In the genomic region with DNA sequence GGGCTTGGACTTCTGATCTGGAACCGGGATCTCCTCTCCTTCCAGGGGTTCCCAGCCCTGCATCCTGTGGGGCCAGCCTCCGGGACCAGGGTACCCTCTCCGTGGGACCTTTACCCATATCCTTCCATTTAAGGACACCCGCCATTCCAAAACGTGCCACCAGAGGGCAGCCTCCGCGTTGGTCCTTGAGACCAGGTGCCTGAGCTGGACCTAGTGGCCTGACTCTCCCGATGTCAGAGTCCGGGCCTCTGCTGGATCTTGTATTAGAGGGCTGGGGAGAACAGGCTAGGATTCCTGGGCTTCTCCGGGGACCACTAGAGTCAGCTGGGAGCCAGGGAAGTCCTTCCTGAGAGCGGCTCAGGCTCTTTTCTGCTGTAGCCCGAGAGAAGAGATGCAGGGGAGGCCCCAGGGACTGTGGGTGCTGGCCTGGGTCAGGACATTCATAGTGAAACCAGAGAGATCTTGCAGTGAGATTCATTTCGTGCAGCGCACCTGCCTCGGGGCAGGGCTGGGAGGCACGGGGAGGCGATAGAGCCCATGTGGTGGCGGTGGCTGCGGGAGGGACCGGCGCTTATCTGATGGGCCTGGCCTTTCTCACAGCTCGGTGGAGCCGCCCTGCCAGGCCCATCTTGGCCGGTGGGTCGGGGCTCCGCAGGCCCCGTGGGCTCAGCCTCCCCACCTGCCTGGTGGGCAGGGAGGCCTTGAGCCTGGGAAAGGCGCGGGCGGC, we compare ENCODE assay signal across 9 cellular contexts. TPM values are rescaled to one million over a fixed set of nuclear protein-coding genes. Genes with fewer than 3 reads are reported as not detected.
DNase-seq lines count a peak whose midpoint lies in the region; ATAC-seq and TF ChIP-seq lines count a peak whose summit lies in the region.
"Had no signal": no experiment of that assay in that cellular context is flagged by ENCODE, and none has a peak within 500 bp of the region (broad histone marks: within the 10 kb centered on the region; RNA-seq: fewer than 3 reads in every experiment).

No MANE protein-coding gene starts in this region.

- H3K27ac ChIP-seq in C4-2B = no peak overlapping the region

- H3K27me3 Mint-ChIP-seq in mesothelial cell of epicardium (ENCODE audit: low read depth) = peaks cover 16% of the 10 kb centered on the region

- H3K4me1 Mint-ChIP-seq in mesothelial cell of epicardium = no peaks in the 10 kb centered on the region

- ATAC-seq in GM18907 (IDR thresholded peaks at IDR 0.05; ENCODE audit: unreplicated experiment) (peak; percentile 95), HG03139 (IDR thresholded peaks at IDR 0.05; ENCODE audit: unreplicated experiment) (peak; percentile 74)

- no peaks in the 10 kb centered on the region for H3K36me3 Mint-ChIP-seq in mesothelial cell of epicardium

- H3K27ac Mint-ChIP-seq in mesothelial cell of epicardium = no peak overlapping the region

- H3K4me3 Mint-ChIP-seq in mesothelial cell of epicardium = no peak overlapping the region

- TF ChIP-seq CTCF in C4-2B (conservative IDR thresholded peaks at IDR 0.05) = peak; percentile 96
- peak; percentile 90 for TF ChIP-seq CTCF in mesothelial cell of epicardium (IDR thresholded peaks at IDR 0.05; ENCODE audit: unreplicated experiment)

- DNase-seq in NCI-H345 treated with DMSO at 0.1 percent for 48 hours (lab: John Stamatoyannopoulos, UW; ENCODE audit: unreplicated experiment) = peak; percentile 78
- peak; percentile 89 to 90 for DNase-seq in activated CD4-positive, alpha-beta T cell treated with anti-CD3 and anti-CD28 coated beads, Interleukin-2, amount 50 U/mL, for 48 hours
- DNase-seq in effector CD4-positive, alpha-beta T cell = peak; percentile 77
- DNase-seq in mesothelial cell of epicardium (ENCODE audit: low spot score in 2 of 2, unreplicated experiment in 2 of 2) = peak in 1 of 2 experiments; percentile 85
- DNase-seq in stimulated activated CD8-positive, alpha-beta memory T cell treated with anti-CD3 and anti-CD28 coated beads, Interleukin-4, amount 100 ng/mL, for 24 hours (ENCODE audit: low read depth) = peak; percentile 69

- H3K9me3 Mint-ChIP-seq in mesothelial cell of epicardium = no peaks in the 10 kb centered on the region

RNA-seq across cellular contexts. Expression of a gene that starts 9.8 kb away (rescaled TPM):
- 0.91 to 1.1 TPM (median 0.92 TPM) in 3 replicates for total RNA-seq in mesothelial cell of epicardium
- total RNA-seq: activated CD8-positive, alpha-beta memory T cell treated with anti-CD3 and anti-CD28 coated beads for 36 hours had no signal

RNA-seq across cellular contexts. Expression of a gene that starts 41.3 kb away (rescaled TPM):
- 28.3 to 34.1 TPM (median 29.5 TPM) in 3 replicates for total RNA-seq in mesothelial cell of epicardium
